8 cellular contexts compared by ENCODE assay signal in genomic region chr20:33686008-33686983, GRCh38. TPM values are rescaled to one million over a fixed set of nuclear protein-coding genes. Genes with fewer than 3 reads are reported as not detected.
DNase-seq lines count a peak whose midpoint lies in the region; ATAC-seq and TF ChIP-seq lines count a peak whose summit lies in the region.

E2F1 (minus strand) TSS chr20:33686385; CDS start chr20:33686264, 121 bp downstream.

- intact Hi-C loops in esophagus squamous epithelium (cut with DNase I): no loop called here

- peak within 1 kb of the TSS; percentile 76 to 90 (median 83) for H3K27ac ChIP-seq in esophagus squamous epithelium

- no peaks in the 10 kb centered on the region for H3K27me3 Mint-ChIP-seq in activated T-cell treated with anti-CD3 and anti-CD28 coated beads, Interleukin-2, amount 50 U/mL, for 72 hours (ENCODE audit: low read depth)
- no peaks in the 10 kb centered on the region for H3K27me3 Mint-ChIP-seq in naive B cell

- H3K4me3 Mint-ChIP-seq in activated T-cell treated with anti-CD3 and anti-CD28 coated beads, Interleukin-2, amount 50 U/mL, for 72 hours: peak within 1 kb of the TSS; percentile 91 to 93
- H3K4me3 Mint-ChIP-seq in naive B cell: peak within 1 kb of the TSS; percentile 80 to 93 (median 87)
- peak within 1 kb of the TSS; percentile 84 for H3K4me3 Mint-ChIP-seq in stimulated activated effector memory CD8-positive, alpha-beta T cell treated with anti-CD3 and anti-CD28 coated beads, Interleukin-12 subunit alpha, Interleukin-12 subunit beta, amount 100 ng/mL, for 72 hours

- H3K36me3 Mint-ChIP-seq in activated T-cell treated with anti-CD3 and anti-CD28 coated beads, Interleukin-2, amount 50 U/mL, for 72 hours (ENCODE audit: insufficient read depth in 2 of 2): peaks cover 4 to 11% of the 10 kb centered on the region in 2 donors
- H3K36me3 Mint-ChIP-seq in naive B cell: no peaks in the 10 kb centered on the region
- H3K36me3 Mint-ChIP-seq in stimulated activated effector memory CD8-positive, alpha-beta T cell treated with anti-CD3 and anti-CD28 coated beads, Interleukin-12 subunit alpha, Interleukin-12 subunit beta, amount 100 ng/mL, for 72 hours: peaks cover 43% of the 10 kb centered on the region

- peak within 1 kb of the TSS; percentile 38 to 70 (median 52) for H3K4me3 ChIP-seq in esophagus squamous epithelium

- H3K9me3 Mint-ChIP-seq in activated T-cell treated with anti-CD3 and anti-CD28 coated beads, Interleukin-2, amount 50 U/mL, for 72 hours: no peaks in the 10 kb centered on the region
- no peaks in the 10 kb centered on the region for H3K9me3 Mint-ChIP-seq in naive B cell
- no peaks in the 10 kb centered on the region for H3K9me3 Mint-ChIP-seq in stimulated activated effector memory CD8-positive, alpha-beta T cell treated with anti-CD3 and anti-CD28 coated beads, Interleukin-12 subunit alpha, Interleukin-12 subunit beta, amount 100 ng/mL, for 72 hours

- H3K4me1 Mint-ChIP-seq in activated T-cell treated with anti-CD3 and anti-CD28 coated beads, Interleukin-2, amount 50 U/mL, for 72 hours (ENCODE audit: low read depth): peaks cover 84% of the 10 kb centered on the region
- H3K4me1 Mint-ChIP-seq in naive B cell: peaks cover 18 to 19% (median 19%) of the 10 kb centered on the region in 3 donors
- peaks cover 66% of the 10 kb centered on the region for H3K4me1 Mint-ChIP-seq in stimulated activated effector memory CD8-positive, alpha-beta T cell treated with anti-CD3 and anti-CD28 coated beads, Interleukin-12 subunit alpha, Interleukin-12 subunit beta, amount 100 ng/mL, for 72 hours

- DNase-seq in EL: peak; percentile 96
- peak; percentile 90 for DNase-seq in GOT3 (lab: John Stamatoyannopoulos, UW)
- DNase-seq in LHCN-M2 (ENCODE audit: low read depth): peak; percentile 92
- DNase-seq in RKO (ENCODE audit: low spot score): peak; percentile 97
- DNase-seq in activated T-cell treated with anti-CD3 and anti-CD28 coated beads, Interleukin-2, amount 50 U/mL, for 72 hours: peak; percentile 97 to 99
- DNase-seq in esophagus squamous epithelium (lab: John Stamatoyannopoulos, UW): peak; percentile 65
- peak; percentile 94 for DNase-seq in naive B cell
- peak; percentile 95 to 96 for DNase-seq in stimulated activated effector memory CD8-positive, alpha-beta T cell treated with anti-CD3 and anti-CD28 coated beads, Interleukin-12 subunit alpha, Interleukin-12 subunit beta, amount 100 ng/mL, for 72 hours (ENCODE audit: low spot score in 2 of 2)

- H3K27me3 ChIP-seq in esophagus squamous epithelium: no peaks in the 10 kb centered on the region

- H3K36me3 ChIP-seq in esophagus squamous epithelium: no peaks in the 10 kb centered on the region

- 3 to 11% methylated on average over 13 to 34 of the region's 115 CpGs for WGBS in esophagus squamous epithelium, 2 donors

- H3K27ac Mint-ChIP-seq in activated T-cell treated with anti-CD3 and anti-CD28 coated beads, Interleukin-2, amount 50 U/mL, for 72 hours: peak within 1 kb of the TSS; percentile 77
- H3K27ac Mint-ChIP-seq in naive B cell: peak within 1 kb of the TSS; percentile 16 to 94 (median 80)
- H3K27ac Mint-ChIP-seq in stimulated activated effector memory CD8-positive, alpha-beta T cell treated with anti-CD3 and anti-CD28 coated beads, Interleukin-12 subunit alpha, Interleukin-12 subunit beta, amount 100 ng/mL, for 72 hours: peak within 1 kb of the TSS; percentile 89

- peak; percentile 26 to 55 (median 48) for TF ChIP-seq CTCF in esophagus squamous epithelium (IDR thresholded peaks at IDR 0.05)

- peak; percentile 85 to 86 for ATAC-seq in activated T-cell treated with anti-CD3 and anti-CD28 coated beads, Interleukin-2, amount 50 U/mL, for 72 hours (replicated peaks in 1 of 2)
- peak; percentile 94 to 96 for ATAC-seq in naive B cell (ENCODE audit: low read depth in 2 of 2)
- ATAC-seq in stimulated activated effector memory CD8-positive, alpha-beta T cell treated with anti-CD3 and anti-CD28 coated beads, Interleukin-12 subunit alpha, Interleukin-12 subunit beta, amount 100 ng/mL, for 72 hours: peak; percentile 92

- H3K9me3 ChIP-seq in esophagus squamous epithelium: no peaks in the 10 kb centered on the region

- H3K4me1 ChIP-seq in esophagus squamous epithelium: peaks cover 15 to 28% (median 17%) of the 10 kb centered on the region in 3 donors

- peak in 1 of 4 donors; percentile 4 for TF ChIP-seq POLR2A in esophagus squamous epithelium (IDR thresholded peaks at IDR 0.05)

RNA-seq across cellular contexts. Expression of gene E2F1, which starts in this region (rescaled TPM):
- total RNA-seq in LHCN-M2 (2014; rRNA removed) (56.2 and 64.2 TPM in 2 replicates), esophagus squamous epithelium (1 to 10 TPM; 2.1 to 4.8 (median 3.1) TPM)
- polyA plus RNA-seq in LHCN-M2 (2012): 32.1 TPM
- 10 to 100 TPM; 64.5 to 81.5 TPM for total RNA-seq in activated T-cell treated with anti-CD3 and anti-CD28 coated beads, Interleukin-2, amount 50 U/mL, for 72 hours
- under 1 TPM in 4 of 6 donors, not detected in 2; 0.16 to 0.78 (median 0.27) TPM for polyA plus RNA-seq in naive B cell (ENCODE audit: low read depth in 6 of 6)

Comparison
In these comparisons a context has a peak if more than half of its experiments do, and no peak if none do; other contexts are left out.
1. Peak in every context shown above with its lines: DNase-seq, ATAC-seq, H3K4me3 ChIP-seq and H3K27ac ChIP-seq.
2. Peak in DNase-seq and ATAC-seq in naive B cell; RNA of the gene not detected or under 1 TPM.